Comparison of ENCODE assay signal across 24 cellular contexts in the genomic region with DNA sequence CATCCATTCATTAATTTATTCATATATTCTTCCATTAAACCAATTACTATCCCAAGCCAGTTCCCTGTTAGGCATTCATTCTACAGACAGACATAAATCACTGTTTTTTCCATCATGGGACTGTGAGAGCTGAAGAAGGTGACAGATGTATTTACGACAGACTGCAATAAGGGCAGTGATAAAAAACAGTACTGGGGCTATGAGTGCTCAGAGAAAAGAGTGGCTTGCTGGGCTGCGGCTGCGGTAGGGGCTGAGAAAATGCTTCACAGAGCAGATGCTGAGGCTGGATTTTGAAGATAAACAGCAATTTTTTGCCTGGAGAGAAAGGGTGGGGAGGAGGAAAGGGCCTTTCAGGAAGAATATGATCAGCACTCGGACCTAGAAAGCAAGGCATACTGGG.
"Had no signal": no experiment of that assay in that cellular context is flagged by ENCODE, and none has a peak within 500 bp of the region (broad histone marks: within the 10 kb centered on the region; RNA-seq: fewer than 3 reads in every experiment).

No MANE protein-coding gene starts in this region.

- H3K9me3 ChIP-seq: SJSA1 had no signal

- H3K4me1 ChIP-seq: SJSA1 had no signal

- H3K27me3 ChIP-seq: SJSA1 had no signal

- H3K4me3 ChIP-seq: SJSA1 had no signal

- H3K36me3 ChIP-seq: SJSA1 had no signal

- ATAC-seq: activated T-cell treated with anti-CD3 and anti-CD28 coated beads, Interleukin-2, amount 50 U/mL, for 72 hours; T-cell had no signal

- DNase-seq: activated CD4-positive, alpha-beta memory T cell treated with anti-CD3 and anti-CD28 coated beads for 36 hours; activated CD4-positive, alpha-beta T cell treated with anti-CD3 and anti-CD28 coated beads, Interleukin-2, amount 10 ng/mL, durations not matched to agents 7 days and 5 days; activated CD4-positive, CD25-positive, alpha-beta regulatory T cell; activated CD8-positive, alpha-beta memory T cell treated with anti-CD3 and anti-CD28 coated beads for 24 hours; activated gamma-delta T cell treated with Interleukin-2 at 50 U/mL for 16 hours; activated naive CD4-positive, alpha-beta T cell treated with anti-CD3 and anti-CD28 coated beads, Interleukin-2, amount 10 ng/mL, durations not matched to agents 7 days and 5 days; activated naive CD8-positive, alpha-beta T cell treated with anti-CD3 and anti-CD28 coated beads for 36 hours; activated T-cell treated with anti-CD3 and anti-CD28 coated beads, Interleukin-2, amount 50 U/mL, for 72 hours; caudate nucleus; KG1; NCI-H1092; NCI-H1417; NCI-H1694; NCI-H2029; NCI-H2107; NCI-H510A treated with DMSO at 0.1 percent for 48 hours; NCI-H69; NK-92 treated with Interleukin-12 subunit alpha and Interleukin-12 subunit beta, amount 100 ng/mL, for 24 hours; SHP77; T-cell; T-helper 2 cell; T1000 had no signal

- H3K27ac ChIP-seq: SJSA1, VCaP had no signal
